In the genomic region with DNA sequence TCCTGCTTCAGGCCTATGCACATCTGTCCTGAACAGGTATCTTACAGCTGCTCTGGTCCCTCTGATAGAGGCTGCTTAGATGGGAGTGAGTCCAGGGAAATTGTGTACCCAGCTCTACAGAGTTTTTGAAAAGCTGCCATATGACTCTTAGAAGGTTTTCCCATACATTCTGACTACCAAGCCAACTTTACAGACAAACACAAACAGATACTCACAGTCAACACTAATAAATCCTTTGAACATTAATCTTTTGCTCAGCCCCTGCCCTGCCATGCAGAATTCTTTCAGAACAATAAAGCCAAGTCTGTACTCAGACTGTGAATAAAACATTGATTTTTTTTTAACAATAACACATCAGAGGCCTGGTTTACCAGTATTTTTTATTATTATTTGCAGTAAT, we compare ENCODE assay signal across 25 cellular contexts.
"Had no signal": no experiment of that assay in that cellular context is flagged by ENCODE, and none has a peak within 500 bp of the region (broad histone marks: within the 10 kb centered on the region; RNA-seq: fewer than 3 reads in every experiment).

No MANE protein-coding gene starts in this region.

- H3K27ac Mint-ChIP-seq: IgD-negative memory B cell had no signal

- H3K27ac ChIP-seq: HL-60, KMS-11, RWPE1 had no signal

- H3K4me2 ChIP-seq: KMS-11, SK-N-SH had no signal

- H3K9me2 ChIP-seq: SK-N-SH had no signal

- H3K9ac ChIP-seq: KMS-11, SK-N-SH had no signal

- DNase-seq: Kasumi-1, NCI-H1092, NCI-H1105 treated with DMSO at 0.1 percent for 48 hours, NCI-H1417 treated with DMSO at 0.1 percent for 48 hours, NCI-H146, NCI-H1694 treated with DMSO at 0.1 percent for 48 hours, NCI-H1930, NCI-H2081, NCI-H2107, NCI-H2171, NCI-H226, NCI-H446, NCI-H510A, NCI-H524 treated with DMSO at 0.1 percent for 48 hours, NCI-H69, NCI-H774, SHP77, SK-N-SH, SW 1271 had no signal

- ATAC-seq: K562, Panc1 had no signal

- H3K4me3 ChIP-seq: K562 had no signal

- H3K36me3 Mint-ChIP-seq: IgD-negative memory B cell had no signal

- H3K9me3 ChIP-seq: SK-N-SH had no signal

- H3K4me3 Mint-ChIP-seq: IgD-negative memory B cell had no signal
